8 cellular contexts compared by ENCODE assay signal in genomic region chr6:88870728-88871330, GRCh38.
A peak's percentile ranks its signal among the peaks of the same experiment; 100 is the strongest.
DNase-seq lines count a peak whose midpoint lies in the region; ATAC-seq and TF ChIP-seq lines count a peak whose summit lies in the region.

No MANE protein-coding gene starts in this region.

- no peaks in the 10 kb centered on the region for H3K27me3 Mint-ChIP-seq in stimulated activated naive CD8-positive, alpha-beta T cell treated with anti-CD3 and anti-CD28 coated beads, Interleukin-15, amount 100 ng/mL, for 72 hours

- no peak overlapping the region for H3K27ac Mint-ChIP-seq in stimulated activated naive CD8-positive, alpha-beta T cell treated with anti-CD3 and anti-CD28 coated beads, Interleukin-15, amount 100 ng/mL, for 72 hours

- ATAC-seq in stimulated activated naive CD8-positive, alpha-beta T cell treated with anti-CD3 and anti-CD28 coated beads, Interleukin-15, amount 100 ng/mL, for 72 hours = no peak
- ATAC-seq in HG02884 (IDR thresholded peaks at IDR 0.05; ENCODE audit: unreplicated experiment) = no peak

- H3K4me1 Mint-ChIP-seq in stimulated activated naive CD8-positive, alpha-beta T cell treated with anti-CD3 and anti-CD28 coated beads, Interleukin-15, amount 100 ng/mL, for 72 hours = peaks cover 31% of the 10 kb centered on the region

- H3K9me3 Mint-ChIP-seq in stimulated activated naive CD8-positive, alpha-beta T cell treated with anti-CD3 and anti-CD28 coated beads, Interleukin-15, amount 100 ng/mL, for 72 hours = no peaks in the 10 kb centered on the region

- DNase-seq in SIG-M5 treated with dmso at 0.1 percent for 504 hours (lab: John Stamatoyannopoulos, UW; ENCODE audit: unreplicated experiment) (peak; percentile 42), SIG-M5 (lab: John Stamatoyannopoulos, UW) (no peak), HT-29 (ENCODE audit: low spot score) (peak; percentile 69), OCI-M1 (lab: John Stamatoyannopoulos, UW) (peak; percentile 84), brain microvascular endothelial cell (peak; percentile 63), kidney glomerular epithelial cell (lab: John Stamatoyannopoulos, UW) (peak; percentile 65)
- peak; percentile 18 to 37 for DNase-seq in stimulated activated naive CD8-positive, alpha-beta T cell treated with anti-CD3 and anti-CD28 coated beads, Interleukin-15, amount 100 ng/mL, for 72 hours

- no peaks in the 10 kb centered on the region for H3K27me3 ChIP-seq in brain microvascular endothelial cell (replicated peaks)

- H3K27ac ChIP-seq in brain microvascular endothelial cell = no peak overlapping the region

- no peak overlapping the region for H3K4me3 Mint-ChIP-seq in stimulated activated naive CD8-positive, alpha-beta T cell treated with anti-CD3 and anti-CD28 coated beads, Interleukin-15, amount 100 ng/mL, for 72 hours

- in situ Hi-C loops in brain microvascular endothelial cell (cut with HindIII; ENCODE audit: low pct_ligation_motif_present, low sequenced_read_pairs) = no loop called here

- peak; percentile 53 for TF ChIP-seq CTCF in brain microvascular endothelial cell (IDR thresholded peaks at IDR 0.05; ENCODE audit: low read depth, low read length, missing control alignments)

- H3K36me3 ChIP-seq in brain microvascular endothelial cell (replicated peaks) = no peaks in the 10 kb centered on the region

- H3K4me3 ChIP-seq in brain microvascular endothelial cell (ENCODE audit: low read depth, low read length) = no peak overlapping the region
